In the genomic region with DNA sequence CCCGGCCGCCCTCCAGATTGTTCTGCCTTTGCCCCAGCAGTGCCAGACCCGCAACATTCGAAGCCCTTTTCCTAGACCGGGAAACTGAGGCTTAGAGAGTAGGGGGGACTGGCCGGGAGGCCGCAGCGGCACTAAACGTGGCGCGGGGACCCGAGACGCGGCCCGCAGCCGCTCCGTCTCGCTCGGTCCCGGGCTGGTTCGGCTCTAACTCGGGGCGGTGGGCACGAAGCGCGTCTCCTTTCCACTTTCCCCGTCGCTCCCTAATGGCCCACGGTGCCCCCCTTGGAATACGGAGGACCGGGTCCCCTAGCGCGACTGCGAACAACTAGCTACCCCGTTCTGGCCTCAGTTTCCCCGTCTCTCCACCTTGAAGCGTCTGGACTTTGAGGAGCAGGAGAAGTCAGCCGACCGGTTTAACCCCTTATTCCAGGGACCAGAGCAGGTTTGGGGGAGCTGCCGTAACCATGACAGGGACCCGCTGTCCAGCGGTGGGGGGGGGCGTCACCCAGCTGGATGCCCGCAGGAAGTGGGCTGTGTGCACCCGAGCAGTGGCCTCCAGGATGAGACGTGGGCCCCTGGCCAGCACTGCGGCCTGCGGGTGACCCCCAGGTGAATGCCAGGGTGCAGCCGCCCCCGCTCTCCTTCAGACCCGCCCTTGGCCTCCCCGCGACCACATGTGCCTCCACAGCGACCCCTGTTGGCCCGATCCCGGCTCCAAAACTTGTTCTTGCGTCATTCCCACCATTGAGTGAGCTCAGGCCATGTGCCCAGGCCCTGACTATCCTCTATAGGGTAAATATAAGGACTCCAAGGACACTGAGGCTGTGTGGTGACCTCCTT, we compare ENCODE assay signal across 8 cellular contexts. TPM values are rescaled to one million over a fixed set of nuclear protein-coding genes. Genes with fewer than 3 reads are reported as not detected.
A peak's percentile ranks its signal among the peaks of the same experiment; 100 is the strongest.
DNase-seq lines count a peak whose midpoint lies in the region; ATAC-seq and TF ChIP-seq lines count a peak whose summit lies in the region.

No MANE protein-coding gene starts in this region.

- H2AFZ ChIP-seq in smooth muscle cell (ENCODE audit: low read depth) = no peak overlapping the region

- ATAC-seq in GM19397 (IDR thresholded peaks at IDR 0.05; ENCODE audit: unreplicated experiment) (no peak), HG03097 (IDR thresholded peaks at IDR 0.05; ENCODE audit: low FRiP score, unreplicated experiment) (no peak)

- DNase-seq in GM04504 (ENCODE audit: low read depth) (peak; percentile 73), NCI-H1048 (lab: John Stamatoyannopoulos, UW) (peak; percentile 65), caudate nucleus (lab: John Stamatoyannopoulos, UW) (peak in 57 of 61 donors; percentile 23 to 88 (median 74)), iris pigment epithelial cell (ENCODE audit: low read depth) (peak; percentile 86), smooth muscle cell (lab: John Stamatoyannopoulos, UW; ENCODE audit: unreplicated experiment) (peak; percentile 83)
- DNase-seq in activated CD4-positive, CD25-positive, alpha-beta regulatory T cell treated with anti-CD3 and anti-CD28 coated beads, Interleukin-2, amount 50 U/mL, for 72 hours = peak; percentile 78

- peaks cover 54% of the 10 kb centered on the region for H3K79me2 ChIP-seq in smooth muscle cell (ENCODE audit: low read depth)

- no peaks in the 10 kb centered on the region for H3K9me3 ChIP-seq in smooth muscle cell (replicated peaks; ENCODE audit: low read depth)

- H3F3A ChIP-seq in smooth muscle cell (ENCODE audit: low read depth) = peaks cover 39% of the 10 kb centered on the region

- H4K20me1 ChIP-seq in smooth muscle cell (ENCODE audit: low read depth) = peaks cover 51% of the 10 kb centered on the region

- peak overlapping the region; percentile 95 for H3K4me2 ChIP-seq in smooth muscle cell

- peak; percentile 89 for TF ChIP-seq CTCF in smooth muscle cell (IDR thresholded peaks at IDR 0.05; ENCODE audit: borderline replicate concordance, insufficient read depth, poor library complexity, severe bottlenecking)

- H3K27me3 ChIP-seq in smooth muscle cell (ENCODE audit: low read depth) = no peaks in the 10 kb centered on the region

- WGBS in smooth muscle cell (ENCODE audit: low lambda C conversion rate) = 2% methylated on average over 51 of the region's 57 CpGs

- H3K9ac ChIP-seq in smooth muscle cell (ENCODE audit: low read depth) = peak overlapping the region; percentile 96

- H3K27ac ChIP-seq in caudate nucleus (ENCODE audit: low read depth, low read length) (peak overlapping the region; percentile 96), smooth muscle cell (ENCODE audit: low read depth) (peak overlapping the region; percentile 96)

- peaks cover 29% of the 10 kb centered on the region for H3K4me1 ChIP-seq in smooth muscle cell (ENCODE audit: low read depth)

- peak overlapping the region; percentile 77 for H3K4me3 ChIP-seq in smooth muscle cell

- no peaks in the 10 kb centered on the region for H3K36me3 ChIP-seq in smooth muscle cell (ENCODE audit: low read depth)

RNA-seq across cellular contexts. Expression of gene CDC42EP1, which starts 1.1 kb away (rescaled TPM):
- total RNA-seq in smooth muscle cell = 14.0 and 19.1 TPM in 2 replicates
- 89.6 and 94.9 TPM in 2 replicates for polyA plus RNA-seq in smooth muscle cell

RNA-seq across cellular contexts. Expression of gene LGALS2, which starts 18.5 kb away (rescaled TPM):
- not detected in 2 replicates for total RNA-seq in smooth muscle cell
- polyA plus RNA-seq in smooth muscle cell = 0.48 and 1.1 TPM in 2 replicates

RNA-seq across cellular contexts. Expression of gene CARD10, which starts 42.2 kb away (rescaled TPM):
- total RNA-seq in smooth muscle cell = 3.7 and 6.0 TPM in 2 replicates
- 2.3 and 5.4 TPM in 2 replicates for polyA plus RNA-seq in smooth muscle cell

RNA-seq across cellular contexts. Expression of gene GGA1, which starts 47.2 kb away (rescaled TPM):
- 15.6 and 27.3 TPM in 2 replicates for total RNA-seq in smooth muscle cell
- 44.0 and 59.6 TPM in 2 replicates for polyA plus RNA-seq in smooth muscle cell
